16 cellular contexts compared by ENCODE assay signal in genomic region chr7:28142650-28143049, GRCh38. TPM values are rescaled to one million over a fixed set of nuclear protein-coding genes. Genes with fewer than 3 reads are reported as not detected.
DNase-seq lines count a peak whose midpoint lies in the region; ATAC-seq and TF ChIP-seq lines count a peak whose summit lies in the region.
"Had no signal": no experiment of that assay in that cellular context is flagged by ENCODE, and none has a peak within 500 bp of the region (broad histone marks: within the 10 kb centered on the region; RNA-seq: fewer than 3 reads in every experiment).

No MANE protein-coding gene starts in this region.

- no peaks in the 10 kb centered on the region for H3F3A ChIP-seq in SK-N-SH (replicated peaks; ENCODE audit: insufficient read depth)

- peak overlapping the region; percentile 0 for H3K27ac Mint-ChIP-seq in stimulated activated effector memory CD8-positive, alpha-beta T cell treated with anti-CD3 and anti-CD28 coated beads, Interleukin-12 subunit alpha, Interleukin-12 subunit beta, amount 100 ng/mL, for 72 hours
- H3K27ac Mint-ChIP-seq: activated naive CD8-positive, alpha-beta T cell treated with anti-CD3 and anti-CD28 coated beads, Interleukin-2, amount 10 ng/mL, durations not matched to agents 7 days and 5 days had no signal

- no peaks in the 10 kb centered on the region for H3K36me3 Mint-ChIP-seq in stimulated activated effector memory CD8-positive, alpha-beta T cell treated with anti-CD3 and anti-CD28 coated beads, Interleukin-12 subunit alpha, Interleukin-12 subunit beta, amount 100 ng/mL, for 72 hours

- H4K20me1 ChIP-seq in SK-N-SH (ENCODE audit: insufficient read depth): no peaks in the 10 kb centered on the region

- no peak for TF ChIP-seq RAD21 in SK-N-SH (IDR thresholded peaks at IDR 0.05; ENCODE audit: low read length)

- H3K9me2 ChIP-seq in SK-N-SH: no peaks in the 10 kb centered on the region

- no peaks in the 10 kb centered on the region for H3K9me3 ChIP-seq in SK-N-SH
- H3K9me3 ChIP-seq: Caco-2, colonic mucosa, thyroid gland had no signal

- POLR2A ChIA-PET in SK-N-SH (lab: Yijun Ruan, JAX): no interaction called here

- CTCF ChIA-PET in SK-N-SH (lab: Yijun Ruan, JAX): interaction anchor here (0.6 to 2.0 kb wide), 5 partner anchors 10 to 992 kb away, joined by 3 to 6 read pairs (median 5); no protein-coding TSS in a partner anchor

- TF ChIP-seq EP300 in SK-N-SH (IDR thresholded peaks at IDR 0.05; ENCODE audit: borderline replicate concordance in 1 of 2, low read depth in 1 of 2, low read length in 1 of 2): no peak

- H3K4me1 ChIP-seq in SK-N-SH (ENCODE audit: control insufficient read depth in 1 of 2, insufficient read depth in 2 of 2, low read depth in 1 of 2, low read length in 1 of 2): peaks cover 0 to 9% of the 10 kb centered on the region in 2 experiments; a peak in 2 of 4 replicates
- H3K4me1 ChIP-seq: Caco-2, colonic mucosa had no signal

- no peak overlapping the region for H3K27ac ChIP-seq in SK-N-SH (ENCODE audit: low read depth in 2 of 2, low read length in 1 of 2)
- H3K27ac ChIP-seq: colonic mucosa, PC-9, thyroid gland had no signal

- H3K4me3 ChIP-seq in SK-N-SH (ENCODE audit: low read depth in 2 of 2, low read length in 1 of 2): no peak overlapping the region
- no peak overlapping the region for H3K4me3 ChIP-seq in foreskin fibroblast (ENCODE audit: low read depth in 1 of 2, low read length in 2 of 2)
- H3K4me3 ChIP-seq: colonic mucosa, PC-9, thyroid gland had no signal

- no peaks in the 10 kb centered on the region for H3K9me3 Mint-ChIP-seq in stimulated activated effector memory CD8-positive, alpha-beta T cell treated with anti-CD3 and anti-CD28 coated beads, Interleukin-12 subunit alpha, Interleukin-12 subunit beta, amount 100 ng/mL, for 72 hours
- H3K9me3 Mint-ChIP-seq: activated naive CD8-positive, alpha-beta T cell treated with anti-CD3 and anti-CD28 coated beads, Interleukin-2, amount 10 ng/mL, durations not matched to agents 7 days and 5 days; naive thymus-derived CD8-positive, alpha-beta T cell had no signal

- no peak for TF ChIP-seq CTCF in SK-N-SH (IDR thresholded peaks at IDR 0.05)
- no peak for TF ChIP-seq CTCF in foreskin fibroblast (IDR thresholded peaks at IDR 0.05; ENCODE audit: low read depth, low read length)

- WGBS in SK-N-SH (ENCODE audit: low lambda C conversion rate): 91% methylated on average over 3 of the region's 3 CpGs

- H3K4me3 Mint-ChIP-seq in stimulated activated effector memory CD8-positive, alpha-beta T cell treated with anti-CD3 and anti-CD28 coated beads, Interleukin-12 subunit alpha, Interleukin-12 subunit beta, amount 100 ng/mL, for 72 hours: no peak overlapping the region
- H3K4me3 Mint-ChIP-seq: activated naive CD8-positive, alpha-beta T cell treated with anti-CD3 and anti-CD28 coated beads, Interleukin-2, amount 10 ng/mL, durations not matched to agents 7 days and 5 days; naive thymus-derived CD8-positive, alpha-beta T cell had no signal

- H3K27me3 ChIP-seq in SK-N-SH (ENCODE audit: insufficient read depth): no peaks in the 10 kb centered on the region
- H3K27me3 ChIP-seq: colonic mucosa, thyroid gland had no signal

- H3K4me1 Mint-ChIP-seq in stimulated activated effector memory CD8-positive, alpha-beta T cell treated with anti-CD3 and anti-CD28 coated beads, Interleukin-12 subunit alpha, Interleukin-12 subunit beta, amount 100 ng/mL, for 72 hours: peaks cover 20% of the 10 kb centered on the region
- H3K4me1 Mint-ChIP-seq: activated naive CD8-positive, alpha-beta T cell treated with anti-CD3 and anti-CD28 coated beads, Interleukin-2, amount 10 ng/mL, durations not matched to agents 7 days and 5 days had no signal

- no peaks in the 10 kb centered on the region; the same call in 1 of the 2 replicates for H3K79me2 ChIP-seq in SK-N-SH (ENCODE audit: insufficient read depth)

- peak; percentile 33; the same call in 2 of the 3 replicates for ATAC-seq in SK-N-SH treated with all-trans-retinoic acid at 6 μM for 48 hours
- peak; percentile 52 for ATAC-seq in stimulated activated effector memory CD8-positive, alpha-beta T cell treated with anti-CD3 and anti-CD28 coated beads, Interleukin-12 subunit alpha, Interleukin-12 subunit beta, amount 100 ng/mL, for 72 hours
- ATAC-seq in HG03469 (IDR thresholded peaks at IDR 0.05; ENCODE audit: unreplicated experiment): no peak
- ATAC-seq: naive thymus-derived CD8-positive, alpha-beta T cell had no signal

- in situ Hi-C loops in SK-MEL-5 (cut with HindIII; ENCODE audit: low pct_unique_long_range_greater_than_20kb, low sequenced_read_pairs): no loop called here

- H3K36me3 ChIP-seq in SK-N-SH (replicated peaks in 1 of 2; ENCODE audit: control insufficient read depth in 1 of 2, insufficient read depth in 2 of 2, low read length in 1 of 2): no peaks in the 10 kb centered on the region
- H3K36me3 ChIP-seq: colonic mucosa, thyroid gland had no signal

- no peak overlapping the region for H2AFZ ChIP-seq in SK-N-SH (ENCODE audit: low read depth)
- H2AFZ ChIP-seq: PC-9 had no signal

- H3K9ac ChIP-seq in SK-N-SH: no peak overlapping the region

- DNase-seq in SK-N-SH: no peak
- peak; percentile 50 for DNase-seq in SK-MEL-5 (ENCODE audit: low read depth, low spot score)
- DNase-seq in hippocampal formation (lab: John Stamatoyannopoulos, UW): peak; percentile 58 to 71
- DNase-seq in stimulated activated effector memory CD8-positive, alpha-beta T cell treated with anti-CD3 and anti-CD28 coated beads, Interleukin-12 subunit alpha, Interleukin-12 subunit beta, amount 100 ng/mL, for 72 hours (ENCODE audit: low spot score in 2 of 2): no peak
- no peak for DNase-seq in AG20443 (ENCODE audit: low spot score)
- no peak for DNase-seq in foreskin fibroblast
- DNase-seq: activated naive CD8-positive, alpha-beta T cell treated with anti-CD3 and anti-CD28 coated beads, Interleukin-2, amount 10 ng/mL, durations not matched to agents 7 days and 5 days; Caco-2; colonic mucosa; naive thymus-derived CD8-positive, alpha-beta T cell; NCI-H2227 treated with DMSO at 0.1 percent for 48 hours; PC-9; T1000; thyroid gland had no signal

- H3K4me2 ChIP-seq in SK-N-SH: no peak overlapping the region
- H3K4me2 ChIP-seq: PC-9 had no signal

TF ChIP-seq in SK-N-SH treated with all-trans-retinoic acid at 6 μM for 48 hours, 23 proteins besides CTCF, POLR2A, EP300 and RAD21:
- no peak for TF ChIP-seq ZFP30 (CRISPR knock-in tag; IDR thresholded peaks at IDR 0.05)
- TF ChIP-seq GLIS3 (CRISPR knock-in tag; IDR thresholded peaks at IDR 0.05): no peak
- no peak for TF ChIP-seq TOX (CRISPR knock-in tag; IDR thresholded peaks at IDR 0.05; ENCODE audit: borderline replicate concordance)

TF ChIP-seq in SK-N-SH, 30 proteins besides CTCF, POLR2A, EP300 and RAD21:
- TF ChIP-seq MXI1 (IDR thresholded peaks at IDR 0.05; ENCODE audit: low read depth, low read length): no peak
- no peak for TF ChIP-seq RXRA (IDR thresholded peaks at IDR 0.05; ENCODE audit: borderline replicate concordance, low read depth)
- TF ChIP-seq MAX (IDR thresholded peaks at IDR 0.05; ENCODE audit: low read depth): no peak
- TF ChIP-seq USF2 (IDR thresholded peaks at IDR 0.05; ENCODE audit: borderline replicate concordance, low read depth, low read length): no peak
- no peak for TF ChIP-seq NRF1 (IDR thresholded peaks at IDR 0.05; ENCODE audit: low read depth, low read length)
- TF ChIP-seq MEF2A (IDR thresholded peaks at IDR 0.05; ENCODE audit: borderline replicate concordance, low read depth): no peak
- no peak for TF ChIP-seq RFX5 (IDR thresholded peaks at IDR 0.05; ENCODE audit: low read length)
- no peak for TF ChIP-seq GABPA (IDR thresholded peaks at IDR 0.05; ENCODE audit: low read depth)
- TF ChIP-seq PBX3 (IDR thresholded peaks at IDR 0.05): no peak

RNA-seq across cellular contexts. Expression of gene JAZF1, which starts 37.9 kb away (rescaled TPM):
- polyA plus RNA-seq in SK-N-SH (2012; rRNA removed): 1.3 and 1.7 TPM in 2 replicates
- polyA plus RNA-seq in SK-N-SH (2012; cell fraction: cytosol; rRNA removed): 3.0 and 3.5 TPM in 2 replicates
- polyA plus RNA-seq in SK-N-SH (2012; cell fraction: nucleus; rRNA removed): 1.6 and 2.2 TPM in 2 replicates
- 15.3 and 19.2 TPM in 2 replicates for total RNA-seq in SK-MEL-5 (2014; rRNA removed; shearing (Covaris generic))
- 19.8 and 22.6 TPM in 2 replicates for polyA plus RNA-seq in SK-MEL-5 (2015; cell fraction: cytosol; rRNA removed)
- polyA plus RNA-seq in SK-MEL-5 (2015; cell fraction: nucleus; rRNA removed): 9.1 and 12.2 TPM in 2 replicates

Comparison
In these comparisons a context has a peak if more than half of its experiments do, and no peak if none do; other contexts are left out.
1. DNase-seq: peak in SK-MEL-5 (single experiment) and hippocampal formation (2 of 2); none in SK-N-SH (single experiment), stimulated activated effector memory CD8-positive, alpha-beta T cell treated with anti-CD3 and anti-CD28 coated beads, Interleukin-12 subunit alpha, Interleukin-12 subunit beta, amount 100 ng/mL, for 72 hours (0 of 2), AG20443 (single experiment) and foreskin fibroblast (0 of 2).